Comparison of ENCODE assay signal across 10 cellular contexts in genomic region chr17:72422505-72423285, GRCh38.
DNase-seq lines count a peak whose midpoint lies in the region; ATAC-seq and TF ChIP-seq lines count a peak whose summit lies in the region.
"Had no signal": no experiment of that assay in that cellular context is flagged by ENCODE, and none has a peak within 500 bp of the region (broad histone marks: within the 10 kb centered on the region; RNA-seq: fewer than 3 reads in every experiment).

No MANE protein-coding gene starts in this region.

- peak overlapping the region; percentile 43 for H4K8ac ChIP-seq in mesenchymal stem cell (ENCODE audit: low read length)

- peak overlapping the region; percentile 27 for H2AK5ac ChIP-seq in mesenchymal stem cell (ENCODE audit: low read length, severe bottlenecking)

- intact Hi-C loops in activated CD4-positive, alpha-beta T cell treated with anti-CD3 and anti-CD28 coated beads for 36 hours (cut with DNase I, micrococcal nuclease), result no loop called here

- peaks cover 14% of the 10 kb centered on the region for H3K9me3 ChIP-seq in mesenchymal stem cell (ENCODE audit: control insufficient read depth, low read length)

- H2BK120ac ChIP-seq in mesenchymal stem cell (ENCODE audit: low read depth, low read length), result peak overlapping the region; percentile 55

- H3K14ac ChIP-seq in mesenchymal stem cell (ENCODE audit: low read length in 2 of 2), result no peak overlapping the region

- H3K27ac Mint-ChIP-seq in activated CD4-positive, alpha-beta T cell treated with anti-CD3 and anti-CD28 coated beads for 36 hours, result no peak overlapping the region
- H3K27ac Mint-ChIP-seq: activated naive CD8-positive, alpha-beta T cell treated with anti-CD3 and anti-CD28 coated beads, Interleukin-2, amount 10 ng/mL, durations not matched to agents 7 days and 5 days had no signal

- CTCF ChIA-PET in activated CD4-positive, alpha-beta T cell treated with anti-CD3 and anti-CD28 coated beads for 36 hours (lab: Charles Lee), result no interaction called here

- H3K27me3 Mint-ChIP-seq in activated CD4-positive, alpha-beta T cell treated with anti-CD3 and anti-CD28 coated beads for 36 hours, result peaks cover 7% of the 10 kb centered on the region
- H3K27me3 Mint-ChIP-seq: activated naive CD8-positive, alpha-beta T cell treated with anti-CD3 and anti-CD28 coated beads, Interleukin-2, amount 10 ng/mL, durations not matched to agents 7 days and 5 days had no signal

- DNase-seq in activated CD4-positive, alpha-beta T cell treated with anti-CD3 and anti-CD28 coated beads for 36 hours, result peak; percentile 61
- no peak for DNase-seq in activated CD4-positive, alpha-beta T cell treated with anti-CD3 and anti-CD28 coated beads, Interleukin-2, amount 50 U/mL, for 1 hour
- DNase-seq in HT1080 (ENCODE audit: low read depth) (peak; percentile 97), astrocyte of the spinal cord (ENCODE audit: low read depth, low spot score) (peak; percentile 91), mesenchymal stem cell (peak; percentile 99), cerebellar cortex (ENCODE audit: low spot score) (no peak), NCI-H187 (lab: John Stamatoyannopoulos, UW) (no peak)
- DNase-seq: activated naive CD8-positive, alpha-beta T cell treated with anti-CD3 and anti-CD28 coated beads, Interleukin-2, amount 10 ng/mL, durations not matched to agents 7 days and 5 days had no signal

- H3K36me3 ChIP-seq in mesenchymal stem cell (ENCODE audit: control insufficient read depth in 1 of 2, insufficient read depth in 2 of 2, low read depth in 1 of 2, low read length in 2 of 2), result peaks cover 3 to 26% of the 10 kb centered on the region in 2 experiments

- peak overlapping the region; percentile 67 for H4K91ac ChIP-seq in mesenchymal stem cell (ENCODE audit: low read length)

- peaks cover 14% of the 10 kb centered on the region for H3K4me1 Mint-ChIP-seq in activated CD4-positive, alpha-beta T cell treated with anti-CD3 and anti-CD28 coated beads for 36 hours

- in situ Hi-C loops in astrocyte of the spinal cord (cut with HindIII; ENCODE audit: low sequenced_read_pairs), result no loop called here

- H3K4me3 ChIP-seq in astrocyte of the spinal cord (ENCODE audit: low read depth, low read length) (no peak overlapping the region), mesenchymal stem cell (ENCODE audit: insufficient read depth in 1 of 2, low read depth in 1 of 2, low read length in 2 of 2) (peak overlapping the region in 1 of 2 experiments; percentile 47)

- H3K36me3 Mint-ChIP-seq in activated CD4-positive, alpha-beta T cell treated with anti-CD3 and anti-CD28 coated beads for 36 hours (ENCODE audit: low read depth), result no peaks in the 10 kb centered on the region
- H3K36me3 Mint-ChIP-seq: activated naive CD8-positive, alpha-beta T cell treated with anti-CD3 and anti-CD28 coated beads, Interleukin-2, amount 10 ng/mL, durations not matched to agents 7 days and 5 days had no signal

- no peak overlapping the region for H2BK5ac ChIP-seq in mesenchymal stem cell (ENCODE audit: low read depth, low read length, poor library complexity, severe bottlenecking)

- H3K27me3 ChIP-seq in mesenchymal stem cell (ENCODE audit: control insufficient read depth in 1 of 2, insufficient read depth in 1 of 2, low read length in 2 of 2), result no peaks in the 10 kb centered on the region

- peak overlapping the region; percentile 31 to 68 for H3K4ac ChIP-seq in mesenchymal stem cell (ENCODE audit: low read depth in 1 of 2, low read length in 2 of 2)

- H3K9me3 Mint-ChIP-seq in activated CD4-positive, alpha-beta T cell treated with anti-CD3 and anti-CD28 coated beads for 36 hours (ENCODE audit: low read depth), result peaks cover 3% of the 10 kb centered on the region

- no peak overlapping the region for H3K4me3 Mint-ChIP-seq in activated CD4-positive, alpha-beta T cell treated with anti-CD3 and anti-CD28 coated beads for 36 hours
- H3K4me3 Mint-ChIP-seq: activated naive CD8-positive, alpha-beta T cell treated with anti-CD3 and anti-CD28 coated beads, Interleukin-2, amount 10 ng/mL, durations not matched to agents 7 days and 5 days had no signal

- H3K4me1 ChIP-seq in mesenchymal stem cell (ENCODE audit: control insufficient read depth, insufficient read depth, low read depth, low read length), result peaks cover 59% of the 10 kb centered on the region

- H2BK15ac ChIP-seq in mesenchymal stem cell (ENCODE audit: low read depth, poor library complexity, severe bottlenecking), result peak overlapping the region; percentile 91

- POLR2A ChIA-PET in activated CD4-positive, alpha-beta T cell treated with anti-CD3 and anti-CD28 coated beads for 36 hours (lab: Charles Lee), result no interaction called here

- peak overlapping the region in 1 of 2 experiments; percentile 64 for H3K18ac ChIP-seq in mesenchymal stem cell (ENCODE audit: low read depth in 1 of 2, low read length in 2 of 2)

- H3K9ac ChIP-seq in mesenchymal stem cell (ENCODE audit: low read length), result peak overlapping the region; percentile 9

- 21% methylated on average over 21 of the region's 21 CpGs for WGBS in mesenchymal stem cell

- TF ChIP-seq CTCF in astrocyte of the spinal cord (IDR thresholded peaks at IDR 0.05; ENCODE audit: low read depth, low read length), result no peak

- peak overlapping the region; percentile 29 for H2AFZ ChIP-seq in mesenchymal stem cell (ENCODE audit: low read depth, low read length)

- H3K4me2 ChIP-seq in mesenchymal stem cell (ENCODE audit: low read length, poor library complexity, severe bottlenecking), result no peak overlapping the region

- H2BK12ac ChIP-seq in mesenchymal stem cell (ENCODE audit: low read length in 2 of 2), result peak overlapping the region; percentile 20 to 59

- peaks cover 26% of the 10 kb centered on the region for H3K79me1 ChIP-seq in mesenchymal stem cell (replicated peaks; ENCODE audit: low read length, poor library complexity, severe bottlenecking)

- ATAC-seq in activated CD4-positive, alpha-beta T cell treated with anti-CD3 and anti-CD28 coated beads for 36 hours, result peak; percentile 56
- peak; percentile 39 for ATAC-seq in GM21737 (IDR thresholded peaks at IDR 0.05; ENCODE audit: unreplicated experiment)

- peak overlapping the region; percentile 63 for H3K27ac ChIP-seq in mesenchymal stem cell (ENCODE audit: low read length, poor library complexity, severe bottlenecking)
- H3K27ac ChIP-seq: C4-2B had no signal

- H3K23ac ChIP-seq in mesenchymal stem cell (ENCODE audit: low read length in 2 of 2), result no peak overlapping the region

Comparison
In these comparisons a context has a peak if more than half of its experiments do, and no peak if none do; other contexts are left out.
1. DNase-seq: peak in activated CD4-positive, alpha-beta T cell treated with anti-CD3 and anti-CD28 coated beads for 36 hours (single experiment), HT1080 (single experiment), astrocyte of the spinal cord (single experiment) and mesenchymal stem cell (single experiment); none in activated CD4-positive, alpha-beta T cell treated with anti-CD3 and anti-CD28 coated beads, Interleukin-2, amount 50 U/mL, for 1 hour (single experiment), cerebellar cortex (single experiment) and NCI-H187 (0 of 2).